8 cellular contexts compared by ENCODE assay signal in the genomic region with DNA sequence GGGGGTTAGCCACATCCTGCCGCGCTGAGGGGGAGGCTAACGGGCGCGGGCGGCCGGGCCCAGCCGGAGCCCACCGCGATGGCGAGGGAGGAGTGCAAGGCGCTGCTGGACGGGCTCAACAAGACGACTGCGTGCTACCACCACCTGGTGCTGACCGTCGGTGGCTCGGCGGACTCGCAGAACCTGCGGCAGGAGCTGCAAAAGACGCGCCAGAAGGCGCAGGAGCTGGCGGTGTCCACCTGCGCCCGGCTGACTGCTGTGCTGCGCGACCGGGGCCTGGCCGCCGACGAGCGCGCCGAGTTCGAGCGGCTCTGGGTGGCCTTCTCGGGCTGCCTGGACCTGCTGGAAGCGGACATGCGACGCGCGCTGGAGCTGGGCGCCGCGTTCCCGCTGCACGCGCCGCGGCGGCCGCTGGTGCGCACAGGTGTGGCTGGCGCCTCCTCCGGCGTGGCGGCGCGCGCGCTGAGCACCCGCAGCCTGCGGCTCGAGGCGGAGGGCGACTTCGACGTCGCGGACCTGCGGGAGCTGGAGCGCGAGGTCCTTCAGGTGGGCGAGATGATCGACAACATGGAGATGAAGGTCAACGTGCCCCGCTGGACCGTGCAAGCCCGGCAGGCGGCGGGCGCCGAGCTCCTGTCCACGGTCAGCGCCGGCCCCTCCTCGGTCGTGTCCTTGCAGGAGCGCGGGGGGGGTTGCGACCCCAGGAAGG. TPM values are rescaled to one million over a fixed set of nuclear protein-coding genes. Genes with fewer than 3 reads are reported as not detected.
DNase-seq lines count a peak whose midpoint lies in the region; TF ChIP-seq lines count a peak whose summit lies in the region.

No MANE protein-coding gene starts in this region.

- no peaks in the 10 kb centered on the region for H3K36me3 ChIP-seq in liver (ENCODE audit: control insufficient read depth in 4 of 4, insufficient read depth in 3 of 4, low read depth in 1 of 4, low read length in 3 of 4)
- H3K36me3 ChIP-seq in tibial nerve = no peaks in the 10 kb centered on the region

- H3K4me1 ChIP-seq in liver (ENCODE audit: control insufficient read depth in 4 of 4, insufficient read depth in 4 of 4, low read length in 3 of 4) = peaks cover 6 to 38% (median 16%) of the 10 kb centered on the region in 4 donors
- H3K4me1 ChIP-seq in tibial nerve = peaks cover 0 to 42% (median 6%) of the 10 kb centered on the region in 4 donors

- H3K9me3 ChIP-seq in liver (ENCODE audit: control insufficient read depth in 4 of 4, low read length in 3 of 4) = no peaks in the 10 kb centered on the region
- no peaks in the 10 kb centered on the region for H3K9me3 ChIP-seq in tibial nerve

- no peak overlapping the region for H3K27ac Mint-ChIP-seq in MCF 10A (ENCODE audit: low read depth, unreplicated experiment)

- TF ChIP-seq RAD21 in liver (IDR thresholded peaks at IDR 0.05) = no peak

- intact Hi-C loops in MCF 10A (cut with micrococcal nuclease) = no loop called here

- BruUV-seq in MCF 10A (replicated peaks; lab: Mats Ljungman, UMichigan) = no TSS peak

- no peak for DNase-seq in GM12864 (ENCODE audit: low read depth)
- DNase-seq in NCI-H345 treated with DMSO at 0.1 percent for 48 hours (lab: John Stamatoyannopoulos, UW; ENCODE audit: unreplicated experiment) = peak; percentile 44
- DNase-seq in MCF 10A (ENCODE audit: unreplicated experiment) = no peak
- no peak for DNase-seq in tibial nerve (ENCODE audit: low spot score in 2 of 2)
- no peak for DNase-seq in SW 1271 (lab: John Stamatoyannopoulos, UW)
- DNase-seq in HEK293T (ENCODE audit: extremely low spot score) = no peak
- DNase-seq in GM03348 (ENCODE audit: low spot score) = no peak

- no peak for TF ChIP-seq EP300 in tibial nerve (IDR thresholded peaks at IDR 0.05)

- TF ChIP-seq CTCF in GM12864 (IDR thresholded peaks at IDR 0.05; ENCODE audit: low read depth, low read length, missing control alignments) (no peak), MCF 10A (IDR thresholded peaks at IDR 0.05; ENCODE audit: unreplicated experiment) (no peak), liver (IDR thresholded peaks at IDR 0.05; ENCODE audit: low read depth, low read length, missing input control) (no peak), tibial nerve (IDR thresholded peaks at IDR 0.05) (no peak)

- peaks cover 11% of the 10 kb centered on the region for H3K4me1 Mint-ChIP-seq in MCF 10A (ENCODE audit: insufficient read depth, unreplicated experiment)

- peaks cover 0 to 3% (median 0%) of the 10 kb centered on the region in 4 donors for H3K27me3 ChIP-seq in liver (ENCODE audit: control insufficient read depth in 4 of 4, insufficient read depth in 4 of 4, low read length in 3 of 4)
- peaks cover 3 to 19% of the 10 kb centered on the region in 2 donors for H3K27me3 ChIP-seq in tibial nerve

- H3K4me3 ChIP-seq in GM12864 (ENCODE audit: low read depth, low read length) (peak overlapping the region; percentile 94), liver (ENCODE audit: low read depth in 1 of 3, low read length in 3 of 3) (peak overlapping the region in 2 of 3 donors; percentile 21 to 93), tibial nerve (peak overlapping the region; percentile 61 to 98 (median 92))

- no peak overlapping the region for H3K27ac ChIP-seq in liver (ENCODE audit: low read depth in 1 of 2, low read length in 2 of 2)
- H3K27ac ChIP-seq in tibial nerve = no peak overlapping the region

- no peak for TF ChIP-seq POLR2A in tibial nerve (IDR thresholded peaks at IDR 0.05)

- WGBS in liver = 5% methylated on average over 93 of the region's 93 CpGs
- 6% methylated on average over 31 to 37 of the region's 93 CpGs for WGBS in tibial nerve, 2 donors

- H3K27me3 Mint-ChIP-seq in MCF 10A (ENCODE audit: insufficient read depth, unreplicated experiment) = no peaks in the 10 kb centered on the region

- POLR2A ChIA-PET in MCF 10A (lab: Yijun Ruan, JAX) = interaction anchor here (3.3 kb wide), 1 partner anchor 15 kb away, joined by 24 read pairs; the partner anchor contains the start of gene NUDT19
- POLR2A ChIA-PET in HEK293T (lab: Yijun Ruan, JAX) = interaction anchor here (2.4 kb wide), 1 partner anchor 15 kb away, joined by 8 read pairs; the partner anchor contains the start of gene NUDT19

- H3K9ac ChIP-seq in liver (ENCODE audit: low read depth in 1 of 2, low read length in 2 of 2) = no peak overlapping the region

- CTCF ChIA-PET in MCF 10A (lab: Yijun Ruan, JAX) = no interaction called here
- CTCF ChIA-PET in HEK293T (lab: Yijun Ruan, JAX) = no interaction called here

- H3K36me3 Mint-ChIP-seq in MCF 10A (ENCODE audit: insufficient read depth, unreplicated experiment) = no peaks in the 10 kb centered on the region

- H3K4me3 Mint-ChIP-seq in MCF 10A (ENCODE audit: unreplicated experiment) = peak overlapping the region; percentile 84

- no peaks in the 10 kb centered on the region for H3K9me3 Mint-ChIP-seq in MCF 10A (ENCODE audit: unreplicated experiment)

TF ChIP-seq in liver, 16 proteins besides CTCF, POLR2A, EP300 and RAD21:
- TF ChIP-seq JUND (IDR thresholded peaks at IDR 0.05) (no peak), ATF3 (IDR thresholded peaks at IDR 0.05) (no peak), HNF4A (conservative IDR thresholded peaks at IDR 0.05) (no peak), YY1 (IDR thresholded peaks at IDR 0.05) (no peak), EGR1 (IDR thresholded peaks at IDR 0.05; ENCODE audit: low read depth in 2 of 2) (no peak), NR2F2 (IDR thresholded peaks at IDR 0.05) (no peak), MAX (IDR thresholded peaks at IDR 0.05) (no peak), HNF4G (IDR thresholded peaks at IDR 0.05) (no peak), RXRA (IDR thresholded peaks at IDR 0.05) (no peak), SP1 (IDR thresholded peaks at IDR 0.05) (no peak), FOXA1 (IDR thresholded peaks at IDR 0.05) (no peak)

TF ChIP-seq in HEK293T, 16 proteins besides CTCF, POLR2A, EP300 and RAD21:
- no peak for TF ChIP-seq TARDBP (IDR thresholded peaks at IDR 0.05)
- TF ChIP-seq ZNF384 (IDR thresholded peaks at IDR 0.05) = no peak
- TF ChIP-seq NFRKB (IDR thresholded peaks at IDR 0.05) = no peak
- no peak for TF ChIP-seq LEF1 (IDR thresholded peaks at IDR 0.05; ENCODE audit: borderline replicate concordance)
- TF ChIP-seq BHLHE40 (IDR thresholded peaks at IDR 0.05; ENCODE audit: borderline replicate concordance) = no peak
- TF ChIP-seq CTBP1 (IDR thresholded peaks at IDR 0.05; ENCODE audit: borderline replicate concordance) = no peak
- TF ChIP-seq SP1 (IDR thresholded peaks at IDR 0.05) = no peak
- no peak for TF ChIP-seq L3MBTL2 (conservative IDR thresholded peaks at IDR 0.05)
- TF ChIP-seq, protein P1, sequence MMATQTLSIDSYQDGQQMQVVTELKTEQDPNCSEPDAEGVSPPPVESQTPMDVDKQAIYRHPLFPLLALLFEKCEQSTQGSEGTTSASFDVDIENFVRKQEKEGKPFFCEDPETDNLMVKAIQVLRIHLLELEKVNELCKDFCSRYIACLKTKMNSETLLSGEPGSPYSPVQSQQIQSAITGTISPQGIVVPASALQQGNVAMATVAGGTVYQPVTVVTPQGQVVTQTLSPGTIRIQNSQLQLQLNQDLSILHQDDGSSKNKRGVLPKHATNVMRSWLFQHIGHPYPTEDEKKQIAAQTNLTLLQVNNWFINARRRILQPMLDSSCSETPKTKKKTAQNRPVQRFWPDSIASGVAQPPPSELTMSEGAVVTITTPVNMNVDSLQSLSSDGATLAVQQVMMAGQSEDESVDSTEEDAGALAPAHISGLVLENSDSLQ (IDR thresholded peaks at IDR 0.05) = no peak
- no peak for TF ChIP-seq FOXM1 (IDR thresholded peaks at IDR 0.05; ENCODE audit: borderline replicate concordance)
- TF ChIP-seq SUZ12 (IDR thresholded peaks at IDR 0.05) = no peak
- no peak for TF ChIP-seq HDGF (IDR thresholded peaks at IDR 0.05; ENCODE audit: borderline replicate concordance)
- TF ChIP-seq ARNT (IDR thresholded peaks at IDR 0.05) = no peak
- no peak for TF ChIP-seq FOXA1 (IDR thresholded peaks at IDR 0.05)
- TF ChIP-seq ELF4 (IDR thresholded peaks at IDR 0.05) = no peak
- no peak for TF ChIP-seq FOXK2 (IDR thresholded peaks at IDR 0.05)

RNA-seq across cellular contexts. Expression of gene RGS9BP, which starts 0.7 kb away (rescaled TPM):
- total RNA-seq in MCF 10A (2022) (0.16 and 0.69 TPM in 2 replicates), liver (under 1 TPM; under 0.01 to 0.05 TPM), tibial nerve (under 1 TPM in 3 of 4 donors, not detected in 1; 0.22 to 0.63 (median 0.60) TPM)
- under 1 TPM in 1 of 2 donors, not detected in 1; 0.01 TPM for polyA plus RNA-seq in liver

RNA-seq across cellular contexts. Expression of gene ANKRD27, which starts 1.4 kb away (rescaled TPM):
- total RNA-seq in MCF 10A (2022) (28.4 and 30.1 TPM in 2 replicates), liver (10 to 100 TPM; 11.1 to 14.2 TPM), tibial nerve (10 to 100 TPM; 13.7 to 28.6 (median 23.5) TPM)
- polyA plus RNA-seq in liver = 1 to 10 TPM; 3.4 to 4.4 TPM

RNA-seq across cellular contexts. Expression of gene NUDT19, which starts 15.3 kb away (rescaled TPM):
- total RNA-seq in MCF 10A (2022) = 29.4 and 33.4 TPM in 2 replicates
- total RNA-seq in liver = 1 to 10 TPM; 4.8 to 8.5 TPM
- 1 to 10 TPM; 4.6 to 9.2 TPM for polyA plus RNA-seq in liver
- 1 to 10 TPM; 4.2 to 8.6 (median 5.8) TPM for total RNA-seq in tibial nerve

RNA-seq across cellular contexts. Expression of gene TDRD12, which starts 43.2 kb away (rescaled TPM):
- 0.14 and 0.20 TPM in 2 replicates for total RNA-seq in MCF 10A (2022)
- under 1 TPM; under 0.01 to 0.23 TPM for total RNA-seq in liver
- polyA plus RNA-seq in liver = under 1 TPM in 1 of 2 donors, not detected in 1; 0.02 TPM
- total RNA-seq in tibial nerve = under 1 TPM in 3 of 4 donors, not detected in 1; under 0.01 to 0.30 (median 0.21) TPM
